Comparison of ENCODE assay signal across 18 cellular contexts in the genomic region with DNA sequence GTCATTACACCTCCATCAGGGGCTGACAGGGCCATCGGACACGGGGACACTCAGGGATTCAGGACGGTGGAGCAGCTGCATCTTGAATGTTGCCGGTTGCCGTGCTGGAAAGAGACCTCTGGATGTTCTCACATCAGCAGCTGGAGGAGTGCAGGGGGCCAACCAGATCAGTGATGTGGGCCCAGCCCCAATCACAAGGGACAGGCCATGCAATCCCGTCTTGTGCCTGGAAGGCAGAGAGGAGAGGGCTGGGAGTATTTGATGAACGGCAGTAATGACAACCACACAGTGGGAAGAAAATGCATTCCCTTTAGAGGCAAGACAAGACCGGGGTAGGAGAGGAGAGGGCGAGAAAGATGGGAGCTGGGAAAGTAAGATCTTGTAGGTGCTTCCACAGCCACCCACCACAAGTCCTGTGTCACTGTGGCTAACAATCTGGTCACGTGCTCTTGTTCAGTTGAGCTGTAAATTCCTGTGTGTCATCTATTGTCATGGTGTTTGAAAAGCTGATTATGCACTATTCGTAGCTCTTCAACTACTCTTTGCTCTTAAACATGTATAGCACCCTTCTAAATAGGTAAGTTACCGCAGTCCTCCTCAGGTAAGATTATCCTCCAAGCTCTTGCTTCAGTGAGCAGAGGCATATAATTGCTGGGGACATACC.
DNase-seq lines count a peak whose midpoint lies in the region; ATAC-seq and TF ChIP-seq lines count a peak whose summit lies in the region.
"Had no signal": no experiment of that assay in that cellular context is flagged by ENCODE, and none has a peak within 500 bp of the region (broad histone marks: within the 10 kb centered on the region; RNA-seq: fewer than 3 reads in every experiment).

No MANE protein-coding gene starts in this region.

- no peak overlapping the region for H2AFZ ChIP-seq in PC-3 (ENCODE audit: low read length)

- H4K20me1 ChIP-seq in PC-3 (ENCODE audit: low read length), result no peaks in the 10 kb centered on the region

- no peaks in the 10 kb centered on the region for H3F3A ChIP-seq in PC-3 (ENCODE audit: low read length, unreplicated experiment)

- DNase-seq in activated effector memory CD4-positive, alpha-beta T cell treated with anti-CD3 and anti-CD28 coated beads, Interleukin-2, amount 50 U/mL, for 16 hours, result peak; percentile 31
- no peak for DNase-seq in activated effector memory CD4-positive, alpha-beta T cell treated with Interleukin-2 at 50 U/mL for 16 hours
- DNase-seq in PC-3 (no peak), type B pancreatic cell (ENCODE audit: extremely low spot score, unreplicated experiment) (no peak), T-helper 17 cell (no peak), NCI-H1436 (lab: John Stamatoyannopoulos, UW) (no peak), NCI-H510A (lab: John Stamatoyannopoulos, UW) (no peak)
- DNase-seq: activated CD4-positive, CD25-positive, alpha-beta regulatory T cell treated with anti-CD3 and anti-CD28 coated beads, Interleukin-2, amount 50 U/mL, for 72 hours; activated naive CD4-positive, alpha-beta T cell treated with Interleukin-2 at 50 U/mL for 16 hours; aorta; cerebellar nuclear complex; EL; NCI-H1048; SIG-M5; stimulated activated CD4-positive, alpha-beta T cell treated with anti-CD3 and anti-CD28 coated beads, Interleukin-4, amount 100 ng/mL, for 24 hours had no signal

- H3K27me3 Mint-ChIP-seq in type B pancreatic cell (peaks cover 73% of the 10 kb centered on the region), T-helper 17 cell (peaks cover 33% of the 10 kb centered on the region)

- H3K9me2 ChIP-seq in PC-3 (replicated peaks; ENCODE audit: low read length), result no peaks in the 10 kb centered on the region

- H3K27me3 ChIP-seq in PC-3 (ENCODE audit: low read length) (peaks cover 16% of the 10 kb centered on the region), iPS-18a (ENCODE audit: control insufficient read depth, insufficient read depth, low read length) (peaks cover 4% of the 10 kb centered on the region)

- CTCF ChIA-PET in PC-3 (lab: Charles Lee), result no interaction called here

- H3K9ac ChIP-seq in PC-3 (ENCODE audit: low read length) (no peak overlapping the region), iPS-18a (ENCODE audit: low read length) (no peak overlapping the region)

- TF ChIP-seq CTCF in PC-3 (conservative IDR thresholded peaks at IDR 0.05; ENCODE audit: low read depth, low read length) (no peak), type B pancreatic cell (conservative IDR thresholded peaks at IDR 0.05) (no peak)

- no peaks in the 10 kb centered on the region for H3K9me3 ChIP-seq in PC-3 (ENCODE audit: low read length)
- H3K9me3 ChIP-seq in iPS-18a (ENCODE audit: control insufficient read depth, low read depth, low read length), result no peaks in the 10 kb centered on the region
- no peaks in the 10 kb centered on the region for H3K9me3 ChIP-seq in T-helper 17 cell (ENCODE audit: control insufficient read depth, low read length, poor library complexity, severe bottlenecking)
- H3K9me3 ChIP-seq: suprapubic skin had no signal

- H3K4me1 Mint-ChIP-seq in type B pancreatic cell (ENCODE audit: unreplicated experiment), result peaks cover 18% of the 10 kb centered on the region
- H3K4me1 Mint-ChIP-seq in T-helper 17 cell, result peaks cover 4% of the 10 kb centered on the region

- peak overlapping the region; percentile 46 for H3K27ac Mint-ChIP-seq in type B pancreatic cell
- no peak overlapping the region for H3K27ac Mint-ChIP-seq in T-helper 17 cell

- no peak overlapping the region for H3K4me2 ChIP-seq in PC-3 (ENCODE audit: low read length)

- no peaks in the 10 kb centered on the region for H3K4me1 ChIP-seq in PC-3 (ENCODE audit: insufficient read depth, low read length)
- H3K4me1 ChIP-seq in iPS-18a (ENCODE audit: control insufficient read depth, low read depth, low read length), result peaks cover 19% of the 10 kb centered on the region
- H3K4me1 ChIP-seq: suprapubic skin had no signal

- no peaks in the 10 kb centered on the region for H3K9me3 Mint-ChIP-seq in type B pancreatic cell
- H3K9me3 Mint-ChIP-seq: IgD-negative memory B cell had no signal

- POLR2A ChIA-PET in PC-3 (lab: Charles Lee; ENCODE audit: unreplicated experiment), result no interaction called here

- H3K36me3 Mint-ChIP-seq in type B pancreatic cell, result no peaks in the 10 kb centered on the region
- peaks cover 2% of the 10 kb centered on the region for H3K36me3 Mint-ChIP-seq in T-helper 17 cell (ENCODE audit: low read depth)

- H3K27ac ChIP-seq in PC-3 (ENCODE audit: low read length) (no peak overlapping the region), iPS-18a (ENCODE audit: low read length) (no peak overlapping the region)
- H3K27ac ChIP-seq: suprapubic skin had no signal

- intact Hi-C loops in PC-3 (cut with micrococcal nuclease), result no loop called here

- H3K36me3 ChIP-seq in PC-3 (ENCODE audit: low read depth, low read length), result no peaks in the 10 kb centered on the region
- H3K36me3 ChIP-seq in iPS-18a (ENCODE audit: control insufficient read depth, low read depth, low read length), result no peaks in the 10 kb centered on the region
- H3K36me3 ChIP-seq: suprapubic skin had no signal

- BruUV-seq in PC-3 (replicated peaks; lab: Mats Ljungman, UMichigan), result no TSS peak

- H3K4me3 Mint-ChIP-seq in type B pancreatic cell, result peak overlapping the region; percentile 53
- no peak overlapping the region for H3K4me3 Mint-ChIP-seq in T-helper 17 cell
- H3K4me3 Mint-ChIP-seq: IgD-negative memory B cell had no signal

- H3K79me2 ChIP-seq in PC-3 (ENCODE audit: low read length), result no peaks in the 10 kb centered on the region

- ATAC-seq in PC-3 (0 out of 2 replicates have a peak, but pooled peaks have one; percentile 13), T-helper 17 cell (no peak)

- no peak overlapping the region for H3K4me3 ChIP-seq in PC-3 (ENCODE audit: low read length)
- H3K4me3 ChIP-seq in iPS-18a (ENCODE audit: low read length), result peak overlapping the region; percentile 5
- H3K4me3 ChIP-seq: suprapubic skin had no signal
